In the genomic region with DNA sequence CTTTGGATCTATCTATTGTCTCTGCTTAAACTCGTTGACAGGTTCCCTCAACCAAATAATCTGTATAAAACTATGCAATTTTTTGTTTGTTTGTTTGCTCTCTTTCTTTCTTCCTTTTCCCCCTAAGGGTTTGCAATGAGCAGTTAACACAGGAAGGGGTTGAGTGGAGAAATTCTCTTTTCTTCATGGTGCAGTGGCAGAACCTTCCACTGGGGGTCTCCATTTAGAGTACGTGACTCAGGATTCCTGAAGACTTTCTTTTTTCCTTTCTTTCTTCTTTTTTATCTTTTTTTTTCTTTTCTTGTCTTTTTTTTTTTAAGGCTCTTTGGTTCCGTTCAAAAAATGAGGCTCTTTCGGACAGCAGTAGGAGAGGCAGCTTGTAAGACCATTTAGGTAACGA, we compare ENCODE assay signal across 13 cellular contexts. TPM values are rescaled to one million over a fixed set of nuclear protein-coding genes. Genes with fewer than 3 reads are reported as not detected.
A peak's percentile ranks its signal among the peaks of the same experiment; 100 is the strongest.
DNase-seq lines count a peak whose midpoint lies in the region; ATAC-seq and TF ChIP-seq lines count a peak whose summit lies in the region.
"Had no signal": no experiment of that assay in that cellular context is flagged by ENCODE, and none has a peak within 500 bp of the region (broad histone marks: within the 10 kb centered on the region; RNA-seq: fewer than 3 reads in every experiment).

No MANE protein-coding gene starts in this region.

- H3K27ac ChIP-seq in heart left ventricle (no peak overlapping the region), hepatocyte (no peak overlapping the region)

- H3K4me1 ChIP-seq in heart left ventricle (no peaks in the 10 kb centered on the region), hepatocyte (ENCODE audit: insufficient read depth) (no peaks in the 10 kb centered on the region)

- no peak overlapping the region for H3K4me3 ChIP-seq in heart left ventricle
- H3K4me3 ChIP-seq in hepatocyte, result no peak overlapping the region

- no peaks in the 10 kb centered on the region for H3K9me2 ChIP-seq in hepatocyte (replicated peaks; ENCODE audit: insufficient read depth)

- peaks cover 0 to 10% (median 0%) of the 10 kb centered on the region in 9 donors for H3K27me3 ChIP-seq in heart left ventricle
- peaks cover 3% of the 10 kb centered on the region for H3K27me3 ChIP-seq in hepatocyte

- no peaks in the 10 kb centered on the region for H4K20me1 ChIP-seq in hepatocyte (ENCODE audit: insufficient read depth, poor library complexity, severe bottlenecking)

- no peak for TF ChIP-seq POLR2A in heart left ventricle (IDR thresholded peaks at IDR 0.05)

- intact Hi-C loops in heart left ventricle (cut with DNase I), result no loop called here
- intact Hi-C loops in cardiac septum (cut with DNase I), result no loop called here
- intact Hi-C loops in left colon (cut with DNase I, micrococcal nuclease), result no loop called here

- TF ChIP-seq CTCF in heart left ventricle (IDR thresholded peaks at IDR 0.05) (peak; percentile 26 to 57 (median 40)), hepatocyte (IDR thresholded peaks at IDR 0.05; ENCODE audit: poor library complexity) (peak; percentile 64)

- 46 to 57% (median 54%) methylated on average over 5 of the region's 5 CpGs for WGBS in heart left ventricle, 4 donors
- 29% methylated on average over 5 of the region's 5 CpGs for WGBS in hepatocyte (ENCODE audit: low lambda C conversion rate, missing lambda C conversion rate)

- no peak overlapping the region for H2AFZ ChIP-seq in hepatocyte

- H3K9me3 ChIP-seq in heart left ventricle (no peaks in the 10 kb centered on the region), hepatocyte (ENCODE audit: low read depth) (no peaks in the 10 kb centered on the region)

- peak in 1 of 4 donors; percentile 50 for ATAC-seq in heart left ventricle
- ATAC-seq in left colon, result no peak
- ATAC-seq in HG03108 (IDR thresholded peaks at IDR 0.05; ENCODE audit: unreplicated experiment), result no peak
- ATAC-seq in GM19455 (IDR thresholded peaks at IDR 0.05; ENCODE audit: unreplicated experiment), result no peak
- no peak for ATAC-seq in GM21825 (IDR thresholded peaks at IDR 0.05; ENCODE audit: unreplicated experiment)

- H3K36me3 ChIP-seq in heart left ventricle (no peaks in the 10 kb centered on the region), hepatocyte (replicated peaks; ENCODE audit: insufficient read depth, low read depth) (no peaks in the 10 kb centered on the region)

- DNase-seq in heart left ventricle (no peak), cardiac septum (ENCODE audit: low spot score) (no peak), RKO (ENCODE audit: low spot score) (peak; percentile 16), hepatocyte (ENCODE audit: low spot score) (peak; percentile 59), left colon (no peak)
- DNase-seq: activated T-cell treated with anti-CD3 and anti-CD28 coated beads, Interleukin-2, amount 50 U/mL, for 24 hours; cerebellar nuclear complex; NCI-H2107; nucleus accumbens; T-helper 2 cell had no signal

- H3K79me2 ChIP-seq in hepatocyte, result no peaks in the 10 kb centered on the region

- no peak overlapping the region for H3K4me2 ChIP-seq in hepatocyte

RNA-seq across cellular contexts. Expression of gene RBFOX1, which starts 19.5 kb away (rescaled TPM):
- 10 to 100 TPM; 36.9 to 68.1 (median 49.5) TPM for total RNA-seq in heart left ventricle
- 10 to 100 TPM; 13.4 to 15.5 TPM for polyA plus RNA-seq in heart left ventricle
- 27.1 TPM for total RNA-seq in cardiac septum
- total RNA-seq in hepatocyte, result 1.00 and 1.5 TPM in 2 replicates
- polyA plus RNA-seq in hepatocyte, result 1.2 and 1.3 TPM in 2 replicates
- 10 to 100 TPM in 1 of 2 donors, 1 to 10 TPM in 1; 9.2 to 11.2 TPM for total RNA-seq in left colon

Comparison
In these comparisons a context has a peak if more than half of its experiments do, and no peak if none do; other contexts are left out.
1. DNase-seq: peak in RKO (single experiment) and hepatocyte (single experiment); none in heart left ventricle (0 of 5), cardiac septum (single experiment) and left colon (0 of 2).